Comparison of ENCODE assay signal across 14 cellular contexts in genomic region chr2:232331071-232331470, GRCh38. TPM values are rescaled to one million over a fixed set of nuclear protein-coding genes. Genes with fewer than 3 reads are reported as not detected.
"Had no signal": no experiment of that assay in that cellular context is flagged by ENCODE, and none has a peak within 500 bp of the region (broad histone marks: within the 10 kb centered on the region; RNA-seq: fewer than 3 reads in every experiment).

No MANE protein-coding gene starts in this region.

- H3K27ac Mint-ChIP-seq: activated CD8-positive, alpha-beta T cell treated with anti-CD3 and anti-CD28 coated beads for 36 hours; nephron had no signal

- H3K4me3 ChIP-seq: coronary artery, SJSA1 had no signal

- DNase-seq: activated CD8-positive, alpha-beta T cell treated with anti-CD3 and anti-CD28 coated beads for 36 hours; activated gamma-delta T cell; caudate nucleus; effector CD8-positive, alpha-beta T cell; foreskin melanocyte; kidney glomerular epithelial cell; mammary epithelial cell; occipital lobe had no signal

- H3K27me3 Mint-ChIP-seq: activated CD8-positive, alpha-beta T cell treated with anti-CD3 and anti-CD28 coated beads for 36 hours had no signal

- H3K9me3 ChIP-seq: SJSA1 had no signal

- H3K4me1 ChIP-seq: SJSA1 had no signal

- H3K4me3 Mint-ChIP-seq: activated CD8-positive, alpha-beta T cell treated with anti-CD3 and anti-CD28 coated beads for 36 hours; nephron had no signal

- H3K27ac ChIP-seq: coronary artery, SJSA1 had no signal

- H3K27me3 ChIP-seq: SJSA1 had no signal

- H3K9me3 Mint-ChIP-seq: activated CD8-positive, alpha-beta T cell treated with anti-CD3 and anti-CD28 coated beads for 36 hours; nephron had no signal

- ATAC-seq: activated CD8-positive, alpha-beta T cell treated with anti-CD3 and anti-CD28 coated beads for 36 hours had no signal

RNA-seq across cellular contexts. Expression of gene ALPP, which starts 47.5 kb away (rescaled TPM):
- total RNA-seq: activated CD8-positive, alpha-beta T cell treated with anti-CD3 and anti-CD28 coated beads for 36 hours; mammary epithelial cell; mononuclear cell; occipital lobe; pulmonary artery endothelial cell; skeletal muscle tissue had no signal
